Comparison of ENCODE assay signal across 8 cellular contexts in the genomic region with DNA sequence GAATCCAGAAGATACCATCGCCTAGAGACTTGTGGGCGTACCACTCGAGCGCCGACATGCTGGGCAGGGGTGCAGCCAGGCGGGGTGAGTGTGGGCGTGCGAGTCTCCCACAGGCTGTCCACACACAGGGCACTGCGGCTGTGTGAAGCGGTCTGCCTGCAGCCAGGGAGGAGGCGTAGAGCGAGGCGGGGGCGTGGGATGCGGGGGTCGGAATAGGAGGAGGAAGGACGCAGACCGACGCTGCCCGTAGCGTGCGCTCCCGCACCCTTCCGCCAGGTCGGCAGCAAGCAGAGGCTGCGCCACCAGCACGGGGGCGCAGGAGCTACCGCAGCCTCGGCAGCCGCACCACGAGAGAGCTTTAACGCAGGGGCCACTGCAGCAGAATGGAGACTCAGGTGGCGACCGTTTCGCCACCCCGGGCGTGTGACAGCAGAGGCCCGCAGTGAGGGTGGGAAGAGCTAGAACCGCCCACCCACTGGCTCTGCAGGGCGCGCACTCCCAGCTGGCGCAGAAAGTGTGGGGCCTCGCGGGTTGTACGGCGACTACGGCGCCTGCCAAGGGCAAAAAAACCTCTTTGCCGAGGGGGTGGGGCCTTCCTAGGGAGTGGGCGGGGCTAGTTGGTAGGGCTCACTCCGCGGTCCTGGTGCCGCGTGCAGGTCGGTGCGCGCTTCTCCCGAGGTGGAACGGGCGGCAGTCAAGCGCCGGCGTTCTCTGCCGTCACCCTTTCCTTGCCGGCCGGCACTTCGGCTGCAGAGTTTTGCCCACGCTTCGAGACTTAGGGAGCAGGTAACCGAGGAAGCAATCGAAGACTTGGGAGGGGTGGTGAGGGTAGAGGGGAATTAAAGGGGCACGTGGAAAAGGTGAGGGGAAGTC. TPM values are rescaled to one million over a fixed set of nuclear protein-coding genes. Genes with fewer than 3 reads are reported as not detected.
DNase-seq lines count a peak whose midpoint lies in the region; ATAC-seq and TF ChIP-seq lines count a peak whose summit lies in the region.

Gene MBLAC2 (minus strand): TSS at position 537 of the 873 bp plus-strand sequence. CDS start 479 bp downstream, at position 58.
Gene POLR3G (plus strand): TSS at position 630 of the 873 bp plus-strand sequence. CDS start 10,704 bp downstream, outside the sequence.

- WGBS in lower leg skin, 2 donors = 0 to 2% methylated on average over 24 to 56 of the region's 73 CpGs

- peak; percentile 94 for DNase-seq in CD1c-positive myeloid dendritic cell (ENCODE audit: extremely low spot score)
- peak; percentile 95 for DNase-seq in NCI-H748 (lab: John Stamatoyannopoulos, UW; ENCODE audit: unreplicated experiment)
- DNase-seq in activated CD4-positive, alpha-beta T cell treated with anti-CD3 and anti-CD28 coated beads, Interleukin-2, amount 50 U/mL, for 4 hours = peak; percentile 94 to 96
- DNase-seq in dermis microvascular lymphatic vessel endothelial cell (ENCODE audit: low read depth in 2 of 2) = peak; percentile 82 to 95
- DNase-seq in lower leg skin (ENCODE audit: low spot score in 2 of 2) = peak; percentile 90 to 98
- peak; percentile 92 to 93 for DNase-seq in stimulated activated CD4-positive, alpha-beta T cell treated with anti-CD3 and anti-CD28 coated beads, Interleukin-4, amount 100 ng/mL, for 4 hours

- H3K4me3 ChIP-seq in lower leg skin (ENCODE audit: low read depth, poor library complexity, severe bottlenecking) = peak within 1 kb of the TSS; percentile 88

- no peak for TF ChIP-seq POLR2A in lower leg skin (IDR thresholded peaks at IDR 0.05)

- TF ChIP-seq CTCF in lower leg skin (IDR thresholded peaks at IDR 0.05) = no peak

- intact Hi-C loops in lower leg skin (cut with DNase I; ENCODE audit: low total_unique reads) = no loop called here

- ATAC-seq in GM19351 (IDR thresholded peaks at IDR 0.05; ENCODE audit: unreplicated experiment) (peak; percentile 76), HG03520 (IDR thresholded peaks at IDR 0.05; ENCODE audit: unreplicated experiment) (peak; percentile 79)

RNA-seq across cellular contexts. Expression of gene MBLAC2, which starts in this region (rescaled TPM):
- 4.2 and 5.1 TPM in 2 replicates for total RNA-seq in dermis microvascular lymphatic vessel endothelial cell
- total RNA-seq in lower leg skin = 1 to 10 TPM; 6.1 to 6.9 (median 6.3) TPM

RNA-seq across cellular contexts. Expression of gene POLR3G, which starts in this region (rescaled TPM):
- total RNA-seq in dermis microvascular lymphatic vessel endothelial cell (2.9 and 5.9 TPM in 2 replicates), lower leg skin (1 to 10 TPM in 3 of 4 donors, under 1 TPM in 1; 0.96 to 5.6 (median 1.7) TPM)

Comparison
In these comparisons a context has a peak if more than half of its experiments do, and no peak if none do; other contexts are left out.
1. Peak in every context shown above with its lines: DNase-seq, ATAC-seq and H3K4me3 ChIP-seq.